16 cellular contexts compared by ENCODE assay signal in the genomic region with DNA sequence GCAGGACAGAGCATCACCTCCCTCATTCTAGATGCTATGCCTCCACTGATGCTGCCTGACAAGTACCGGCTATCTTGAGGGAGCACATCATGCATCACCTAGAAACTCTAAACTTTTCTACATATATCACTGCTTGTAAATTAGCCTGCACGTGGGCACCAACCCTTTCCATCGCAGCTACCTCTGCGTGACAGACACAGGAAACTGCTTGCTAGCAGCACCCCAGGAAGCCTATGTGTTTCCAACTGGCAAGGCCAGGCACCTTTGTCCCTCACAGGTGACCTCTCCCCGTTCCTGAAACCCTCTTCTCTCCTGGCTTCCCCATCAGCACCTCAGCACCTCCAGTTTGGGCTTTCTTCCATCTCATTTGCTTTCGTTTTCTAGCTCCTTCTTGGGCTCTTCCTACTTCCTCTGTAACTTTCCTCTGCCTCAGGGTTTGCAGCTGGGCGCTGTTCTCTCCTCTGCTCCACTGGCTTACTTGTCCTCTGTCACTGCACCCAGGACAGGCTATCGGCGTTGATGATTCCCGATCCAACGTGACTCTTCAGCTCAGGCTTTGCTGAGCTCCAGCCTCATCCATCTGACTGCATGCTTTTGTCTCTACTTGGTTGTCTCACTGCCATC.
A peak's percentile ranks its signal among the peaks of the same experiment; 100 is the strongest.
DNase-seq lines count a peak whose midpoint lies in the region; ATAC-seq and TF ChIP-seq lines count a peak whose summit lies in the region.
"Had no signal": no experiment of that assay in that cellular context is flagged by ENCODE, and none has a peak within 500 bp of the region (broad histone marks: within the 10 kb centered on the region; RNA-seq: fewer than 3 reads in every experiment).

No MANE protein-coding gene starts in this region.

- peak overlapping the region; percentile 21 for H3K4me3 Mint-ChIP-seq in activated CD4-positive, alpha-beta T cell treated with anti-CD3 and anti-CD28 coated beads, Interleukin-2, amount 10 ng/mL, durations not matched to agents 7 days and 5 days
- H3K4me3 Mint-ChIP-seq in activated CD4-positive, alpha-beta T cell treated with anti-CD3 and anti-CD28 coated beads for 36 hours = no peak overlapping the region
- H3K4me3 Mint-ChIP-seq in activated naive CD8-positive, alpha-beta T cell treated with anti-CD3 and anti-CD28 coated beads for 36 hours = peak overlapping the region; percentile 40
- H3K4me3 Mint-ChIP-seq in osteocyte (ENCODE audit: unreplicated experiment) = no peak overlapping the region

- CTCF ChIA-PET in activated CD4-positive, alpha-beta T cell treated with anti-CD3 and anti-CD28 coated beads, Interleukin-2, amount 10 ng/mL, durations not matched to agents 7 days and 5 days (lab: Charles Lee) = no interaction called here
- CTCF ChIA-PET in activated CD4-positive, alpha-beta T cell treated with anti-CD3 and anti-CD28 coated beads for 36 hours (lab: Charles Lee) = interaction anchor here (0.6 kb wide), 1 partner anchor 1562 kb away, joined by 3 read pairs; no protein-coding TSS in a partner anchor

- no peaks in the 10 kb centered on the region for H3K36me3 Mint-ChIP-seq in activated CD4-positive, alpha-beta T cell treated with anti-CD3 and anti-CD28 coated beads, Interleukin-2, amount 10 ng/mL, durations not matched to agents 7 days and 5 days (ENCODE audit: low read depth)
- no peaks in the 10 kb centered on the region for H3K36me3 Mint-ChIP-seq in activated CD4-positive, alpha-beta T cell treated with anti-CD3 and anti-CD28 coated beads for 36 hours (ENCODE audit: low read depth)
- H3K36me3 Mint-ChIP-seq in activated naive CD8-positive, alpha-beta T cell treated with anti-CD3 and anti-CD28 coated beads for 36 hours = no peaks in the 10 kb centered on the region
- no peaks in the 10 kb centered on the region for H3K36me3 Mint-ChIP-seq in osteocyte (ENCODE audit: unreplicated experiment)

- ATAC-seq in activated CD4-positive, alpha-beta T cell treated with anti-CD3 and anti-CD28 coated beads for 36 hours = no peak
- ATAC-seq: A549, esophagus mucosa had no signal

- peaks cover 8% of the 10 kb centered on the region for H3K4me1 Mint-ChIP-seq in activated CD4-positive, alpha-beta T cell treated with anti-CD3 and anti-CD28 coated beads, Interleukin-2, amount 10 ng/mL, durations not matched to agents 7 days and 5 days
- H3K4me1 Mint-ChIP-seq in activated CD4-positive, alpha-beta T cell treated with anti-CD3 and anti-CD28 coated beads for 36 hours = peaks cover 4% of the 10 kb centered on the region
- H3K4me1 Mint-ChIP-seq in activated naive CD8-positive, alpha-beta T cell treated with anti-CD3 and anti-CD28 coated beads for 36 hours = peaks cover 8% of the 10 kb centered on the region
- no peaks in the 10 kb centered on the region for H3K4me1 Mint-ChIP-seq in osteocyte (ENCODE audit: unreplicated experiment)

- no peak overlapping the region for H3K27ac Mint-ChIP-seq in activated CD4-positive, alpha-beta T cell treated with anti-CD3 and anti-CD28 coated beads, Interleukin-2, amount 10 ng/mL, durations not matched to agents 7 days and 5 days
- H3K27ac Mint-ChIP-seq in activated CD4-positive, alpha-beta T cell treated with anti-CD3 and anti-CD28 coated beads for 36 hours = no peak overlapping the region
- H3K27ac Mint-ChIP-seq in activated naive CD8-positive, alpha-beta T cell treated with anti-CD3 and anti-CD28 coated beads for 36 hours = no peak overlapping the region
- no peak overlapping the region for H3K27ac Mint-ChIP-seq in osteocyte (ENCODE audit: unreplicated experiment)

- POLR2A ChIA-PET in activated CD4-positive, alpha-beta T cell treated with anti-CD3 and anti-CD28 coated beads, Interleukin-2, amount 10 ng/mL, durations not matched to agents 7 days and 5 days (lab: Charles Lee) = no interaction called here
- POLR2A ChIA-PET in activated CD4-positive, alpha-beta T cell treated with anti-CD3 and anti-CD28 coated beads for 36 hours (lab: Charles Lee) = no interaction called here

- no peak for TF ChIP-seq CTCF in osteocyte (IDR thresholded peaks at IDR 0.05)

- intact Hi-C loops in activated CD4-positive, alpha-beta T cell treated with anti-CD3 and anti-CD28 coated beads for 36 hours (cut with DNase I, micrococcal nuclease) = no loop called here
- intact Hi-C loops in posterior vena cava (cut with DNase I) = no loop called here

- no peak for DNase-seq in activated CD4-positive, alpha-beta T cell treated with anti-CD3 and anti-CD28 coated beads, Interleukin-2, amount 10 ng/mL, durations not matched to agents 7 days and 5 days
- no peak for DNase-seq in activated CD4-positive, alpha-beta T cell treated with anti-CD3 and anti-CD28 coated beads for 36 hours
- peak; percentile 27 to 34 for DNase-seq in Kasumi-1 (lab: John Stamatoyannopoulos, UW)
- no peak for DNase-seq in activated naive CD8-positive, alpha-beta T cell treated with anti-CD3 and anti-CD28 coated beads for 36 hours
- DNase-seq in osteocyte (ENCODE audit: extremely low spot score, unreplicated experiment) = peak; percentile 53
- DNase-seq in NCI-H2171 (lab: John Stamatoyannopoulos, UW) = no peak
- no peak for DNase-seq in DMS114 treated with DMSO at 0.1 percent for 48 hours (lab: John Stamatoyannopoulos, UW; ENCODE audit: unreplicated experiment)
- no peak for DNase-seq in posterior vena cava (ENCODE audit: low spot score)
- DNase-seq: activated CD4-positive, CD25-positive, alpha-beta regulatory T cell treated with anti-CD3 and anti-CD28 coated beads, Interleukin-2, amount 50 U/mL, for 72 hours; aorta; COR-L47; cortex of kidney; GF-D8; NCI-H2171 treated with DMSO at 0.1 percent for 48 hours had no signal

- peaks cover 3% of the 10 kb centered on the region for H3K9me3 Mint-ChIP-seq in activated CD4-positive, alpha-beta T cell treated with anti-CD3 and anti-CD28 coated beads, Interleukin-2, amount 10 ng/mL, durations not matched to agents 7 days and 5 days
- no peaks in the 10 kb centered on the region for H3K9me3 Mint-ChIP-seq in activated CD4-positive, alpha-beta T cell treated with anti-CD3 and anti-CD28 coated beads for 36 hours (ENCODE audit: low read depth)
- peaks cover 2% of the 10 kb centered on the region for H3K9me3 Mint-ChIP-seq in activated naive CD8-positive, alpha-beta T cell treated with anti-CD3 and anti-CD28 coated beads for 36 hours
- peaks cover 33% of the 10 kb centered on the region for H3K9me3 Mint-ChIP-seq in osteocyte (ENCODE audit: unreplicated experiment)

- H3K27me3 Mint-ChIP-seq in activated CD4-positive, alpha-beta T cell treated with anti-CD3 and anti-CD28 coated beads, Interleukin-2, amount 10 ng/mL, durations not matched to agents 7 days and 5 days = peaks cover 11% of the 10 kb centered on the region
- H3K27me3 Mint-ChIP-seq in activated CD4-positive, alpha-beta T cell treated with anti-CD3 and anti-CD28 coated beads for 36 hours = peaks cover 21% of the 10 kb centered on the region
- H3K27me3 Mint-ChIP-seq in activated naive CD8-positive, alpha-beta T cell treated with anti-CD3 and anti-CD28 coated beads for 36 hours = peaks cover 48% of the 10 kb centered on the region
- H3K27me3 Mint-ChIP-seq in osteocyte (ENCODE audit: unreplicated experiment) = no peaks in the 10 kb centered on the region

Comparison
In these comparisons a context has a peak if more than half of its experiments do, and no peak if none do; other contexts are left out.
1. H3K4me3 Mint-ChIP-seq: peak in activated CD4-positive, alpha-beta T cell treated with anti-CD3 and anti-CD28 coated beads, Interleukin-2, amount 10 ng/mL, durations not matched to agents 7 days and 5 days (single experiment) and activated naive CD8-positive, alpha-beta T cell treated with anti-CD3 and anti-CD28 coated beads for 36 hours (single experiment); none in activated CD4-positive, alpha-beta T cell treated with anti-CD3 and anti-CD28 coated beads for 36 hours (single experiment) and osteocyte (single experiment).
2. DNase-seq: peak in Kasumi-1 (2 of 2) and osteocyte (single experiment); none in activated CD4-positive, alpha-beta T cell treated with anti-CD3 and anti-CD28 coated beads, Interleukin-2, amount 10 ng/mL, durations not matched to agents 7 days and 5 days (single experiment), activated CD4-positive, alpha-beta T cell treated with anti-CD3 and anti-CD28 coated beads for 36 hours (single experiment), activated naive CD8-positive, alpha-beta T cell treated with anti-CD3 and anti-CD28 coated beads for 36 hours (single experiment), NCI-H2171 (single experiment), DMS114 treated with DMSO at 0.1 percent for 48 hours (single experiment) and posterior vena cava (single experiment).